Comparison of ENCODE assay signal across 10 cellular contexts in the genomic region with DNA sequence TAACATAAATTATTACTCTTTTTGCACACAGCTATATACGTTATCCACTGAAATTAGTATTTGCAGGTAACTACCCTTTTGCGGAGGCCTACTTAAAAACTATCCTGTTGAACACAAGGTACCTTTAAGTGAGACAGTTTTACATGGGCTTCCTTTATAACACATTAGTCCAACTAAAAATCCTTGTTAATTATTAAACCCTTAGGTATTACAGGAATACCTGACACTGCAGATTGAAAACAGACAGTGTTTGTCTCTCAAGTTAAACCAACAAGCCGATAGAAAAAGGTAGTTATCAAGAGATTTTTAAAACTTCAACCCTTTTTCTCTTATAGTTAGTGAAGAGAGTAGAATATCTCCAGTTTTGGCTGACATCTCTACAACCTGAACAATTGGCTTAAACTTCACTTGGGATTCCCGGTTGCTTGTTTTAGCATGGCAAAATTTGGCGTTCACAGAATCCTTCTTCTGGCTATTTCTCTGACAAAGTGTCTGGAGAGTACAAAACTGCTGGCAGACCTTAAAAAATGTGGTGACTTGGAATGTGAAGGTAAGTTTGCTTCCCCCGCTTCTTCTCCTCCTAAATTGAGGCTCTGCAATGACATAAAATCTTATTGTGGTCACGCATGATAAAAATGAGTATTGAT. TPM values are rescaled to one million over a fixed set of nuclear protein-coding genes. Genes with fewer than 3 reads are reported as not detected.
DNase-seq lines count a peak whose midpoint lies in the region; ATAC-seq lines count a peak whose summit lies in the region.
"Had no signal": no experiment of that assay in that cellular context is flagged by ENCODE, and none has a peak within 500 bp of the region (broad histone marks: within the 10 kb centered on the region; RNA-seq: fewer than 3 reads in every experiment).

A gene with protein sequence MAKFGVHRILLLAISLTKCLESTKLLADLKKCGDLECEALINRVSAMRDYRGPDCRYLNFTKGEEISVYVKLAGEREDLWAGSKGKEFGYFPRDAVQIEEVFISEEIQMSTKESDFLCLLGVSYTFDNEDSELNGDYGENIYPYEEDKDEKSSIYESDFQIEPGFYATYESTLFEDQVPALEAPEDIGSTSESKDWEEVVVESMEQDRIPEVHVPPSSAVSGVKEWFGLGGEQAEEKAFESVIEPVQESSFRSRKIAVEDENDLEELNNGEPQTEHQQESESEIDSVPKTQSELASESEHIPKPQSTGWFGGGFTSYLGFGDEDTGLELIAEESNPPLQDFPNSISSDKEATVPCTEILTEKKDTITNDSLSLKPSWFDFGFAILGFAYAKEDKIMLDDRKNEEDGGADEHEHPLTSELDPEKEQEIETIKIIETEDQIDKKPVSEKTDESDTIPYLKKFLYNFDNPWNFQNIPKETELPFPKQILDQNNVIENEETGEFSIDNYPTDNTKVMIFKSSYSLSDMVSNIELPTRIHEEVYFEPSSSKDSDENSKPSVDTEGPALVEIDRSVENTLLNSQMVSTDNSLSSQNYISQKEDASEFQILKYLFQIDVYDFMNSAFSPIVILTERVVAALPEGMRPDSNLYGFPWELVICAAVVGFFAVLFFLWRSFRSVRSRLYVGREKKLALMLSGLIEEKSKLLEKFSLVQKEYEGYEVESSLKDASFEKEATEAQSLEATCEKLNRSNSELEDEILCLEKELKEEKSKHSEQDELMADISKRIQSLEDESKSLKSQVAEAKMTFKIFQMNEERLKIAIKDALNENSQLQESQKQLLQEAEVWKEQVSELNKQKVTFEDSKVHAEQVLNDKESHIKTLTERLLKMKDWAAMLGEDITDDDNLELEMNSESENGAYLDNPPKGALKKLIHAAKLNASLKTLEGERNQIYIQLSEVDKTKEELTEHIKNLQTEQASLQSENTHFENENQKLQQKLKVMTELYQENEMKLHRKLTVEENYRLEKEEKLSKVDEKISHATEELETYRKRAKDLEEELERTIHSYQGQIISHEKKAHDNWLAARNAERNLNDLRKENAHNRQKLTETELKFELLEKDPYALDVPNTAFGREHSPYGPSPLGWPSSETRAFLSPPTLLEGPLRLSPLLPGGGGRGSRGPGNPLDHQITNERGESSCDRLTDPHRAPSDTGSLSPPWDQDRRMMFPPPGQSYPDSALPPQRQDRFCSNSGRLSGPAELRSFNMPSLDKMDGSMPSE (N-terminal part only) (plus strand): TSS at position 236 of the 647 bp plus-strand sequence. CDS start 200 bp downstream, at position 436.

- H3K27me3 ChIP-seq in GM23248 (replicated peaks; ENCODE audit: insufficient read depth), result no peaks in the 10 kb centered on the region

- WGBS in GM23248 (ENCODE audit: low coverage in 1 of 2, low lambda C conversion rate in 2 of 2, missing lambda C conversion rate in 2 of 2), 2 experiments, result 91 to 93% methylated on average over 7 of the region's 7 CpGs

- peak within 1 kb of the TSS; percentile 31 for H3K9ac ChIP-seq in GM23248

- H3K4me1 ChIP-seq in GM23248 (ENCODE audit: insufficient read depth), result peaks cover 26% of the 10 kb centered on the region

- no peak for DNase-seq in GM23248
- no peak for DNase-seq in activated CD8-positive, alpha-beta T cell treated with anti-CD3 and anti-CD28 coated beads, Interleukin-2, amount 10 ng/mL, durations not matched to agents 7 days and 5 days
- DNase-seq in left cardiac atrium, result no peak
- peak; percentile 80 for DNase-seq in renal cortical epithelial cell (ENCODE audit: low read depth)
- no peak for DNase-seq in NCI-H1105 (lab: John Stamatoyannopoulos, UW)
- no peak for DNase-seq in cerebellar nuclear complex (lab: John Stamatoyannopoulos, UW)
- DNase-seq: activated CD8-positive, alpha-beta memory T cell treated with anti-CD3 and anti-CD28 coated beads, Interleukin-2, amount 50 U/mL, for 4 hours; posterior cingulate gyrus had no signal

- H3K36me3 ChIP-seq in GM23248 (ENCODE audit: low read depth), result no peaks in the 10 kb centered on the region

- CTCF ChIA-PET in activated CD8-positive, alpha-beta T cell treated with anti-CD3 and anti-CD28 coated beads, Interleukin-2, amount 10 ng/mL, durations not matched to agents 7 days and 5 days (lab: Charles Lee), result no interaction called here

- peak within 1 kb of the TSS; percentile 72 for H2AFZ ChIP-seq in GM23248

- intact Hi-C loops in left cardiac atrium (cut with DNase I), result no loop called here

- peak within 1 kb of the TSS; percentile 83 for H3K27ac Mint-ChIP-seq in activated CD8-positive, alpha-beta T cell treated with anti-CD3 and anti-CD28 coated beads, Interleukin-2, amount 10 ng/mL, durations not matched to agents 7 days and 5 days

- no peaks in the 10 kb centered on the region for H3K9me3 ChIP-seq in GM23248 (ENCODE audit: low read depth)

- H3K27me3 Mint-ChIP-seq in activated CD8-positive, alpha-beta T cell treated with anti-CD3 and anti-CD28 coated beads, Interleukin-2, amount 10 ng/mL, durations not matched to agents 7 days and 5 days (ENCODE audit: low read depth), result no peaks in the 10 kb centered on the region

- H3K9me2 ChIP-seq in GM23248 (ENCODE audit: insufficient read depth), result no peaks in the 10 kb centered on the region

- H3K4me3 ChIP-seq in GM23248, result peak within 1 kb of the TSS; percentile 31

- H3K4me3 Mint-ChIP-seq in activated CD8-positive, alpha-beta T cell treated with anti-CD3 and anti-CD28 coated beads, Interleukin-2, amount 10 ng/mL, durations not matched to agents 7 days and 5 days, result peak within 1 kb of the TSS; percentile 47

- POLR2A ChIA-PET in activated CD8-positive, alpha-beta T cell treated with anti-CD3 and anti-CD28 coated beads, Interleukin-2, amount 10 ng/mL, durations not matched to agents 7 days and 5 days (lab: Charles Lee), result no interaction called here

- ATAC-seq in activated CD8-positive, alpha-beta T cell treated with anti-CD3 and anti-CD28 coated beads, Interleukin-2, amount 10 ng/mL, durations not matched to agents 7 days and 5 days, result no peak
- ATAC-seq in left cardiac atrium (no peak), GM21390 (IDR thresholded peaks at IDR 0.05; ENCODE audit: unreplicated experiment) (no peak), GM18502 (IDR thresholded peaks at IDR 0.05; ENCODE audit: poor library complexity, unreplicated experiment) (no peak)

- peak within 1 kb of the TSS; percentile 51 for H3K27ac ChIP-seq in GM23248

- peaks cover 47% of the 10 kb centered on the region for H3K4me1 Mint-ChIP-seq in activated CD8-positive, alpha-beta T cell treated with anti-CD3 and anti-CD28 coated beads, Interleukin-2, amount 10 ng/mL, durations not matched to agents 7 days and 5 days (ENCODE audit: low read depth)

- no peaks in the 10 kb centered on the region for H3K36me3 Mint-ChIP-seq in activated CD8-positive, alpha-beta T cell treated with anti-CD3 and anti-CD28 coated beads, Interleukin-2, amount 10 ng/mL, durations not matched to agents 7 days and 5 days (ENCODE audit: low read depth)

- H4K20me1 ChIP-seq in GM23248 (ENCODE audit: insufficient read depth), result no peaks in the 10 kb centered on the region

- H3K4me2 ChIP-seq in GM23248 (ENCODE audit: unreplicated experiment), result peak within 1 kb of the TSS; percentile 61

- no peaks in the 10 kb centered on the region for H3K79me2 ChIP-seq in GM23248 (ENCODE audit: insufficient read depth)

- no peaks in the 10 kb centered on the region for H3K9me3 Mint-ChIP-seq in activated CD8-positive, alpha-beta T cell treated with anti-CD3 and anti-CD28 coated beads, Interleukin-2, amount 10 ng/mL, durations not matched to agents 7 days and 5 days (ENCODE audit: insufficient read depth)

- in situ Hi-C loops in GM23248 (cut with MboI), result no loop called here

- H3F3A ChIP-seq in GM23248 (ENCODE audit: insufficient read depth), result peaks cover 8% of the 10 kb centered on the region; the same call in 1 of the 2 replicates

RNA-seq across cellular contexts. Expression of the gene that starts here (rescaled TPM):
- 12.3 and 16.2 TPM in 2 replicates for total RNA-seq in GM23248 (2014; rRNA removed; shearing (Covaris generic))
- 21.4 and 21.5 TPM in 2 replicates for polyA plus RNA-seq in GM23248 (2016; fragmentation: Nextera tagmentation; extraction: Ambion mirVana)
- total RNA-seq in activated CD8-positive, alpha-beta T cell treated with anti-CD3 and anti-CD28 coated beads, Interleukin-2, amount 10 ng/mL, durations not matched to agents 7 days and 5 days, result 10 to 100 TPM; 18.6 to 21.2 TPM
- total RNA-seq in left cardiac atrium (10 to 100 TPM; 16.9 to 20.2 TPM), renal cortical epithelial cell (41.8 and 81.8 TPM in 2 replicates)
